In the genomic region with DNA sequence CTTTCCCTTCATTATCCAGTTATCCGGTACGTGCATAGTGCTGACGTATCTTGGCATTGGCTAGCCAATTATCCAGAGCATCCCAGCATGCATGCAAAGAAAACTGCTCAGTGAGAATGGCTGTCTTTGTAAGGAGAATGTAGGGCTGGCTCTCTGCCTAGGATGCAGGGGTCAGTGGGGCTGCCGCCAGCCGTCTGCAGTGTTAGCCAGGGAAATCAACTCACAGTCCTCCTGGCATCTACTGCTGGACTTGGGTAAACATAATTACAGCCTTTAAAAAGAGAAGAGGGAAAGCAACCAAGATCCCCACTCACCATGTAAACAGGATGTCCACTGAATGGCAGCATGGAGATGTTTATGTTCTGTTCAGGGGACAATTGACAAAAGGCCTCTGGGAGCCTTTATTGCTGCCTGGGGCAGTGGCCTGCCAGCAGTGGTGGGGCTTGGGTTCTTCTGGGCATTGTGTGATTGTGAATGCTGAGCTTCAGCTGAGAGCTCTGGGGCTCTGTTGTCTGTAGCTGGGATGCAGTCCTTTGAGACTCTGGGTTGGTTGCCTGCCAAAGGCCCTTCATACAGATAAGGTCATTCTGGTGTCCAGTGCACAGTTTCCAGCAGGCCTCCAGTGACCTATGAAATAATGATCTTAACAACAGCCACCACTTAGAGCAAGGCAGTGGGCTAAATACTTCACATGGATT, we compare ENCODE assay signal across 11 cellular contexts.
DNase-seq lines count a peak whose midpoint lies in the region; ATAC-seq and TF ChIP-seq lines count a peak whose summit lies in the region.
"Had no signal": no experiment of that assay in that cellular context is flagged by ENCODE, and none has a peak within 500 bp of the region (broad histone marks: within the 10 kb centered on the region; RNA-seq: fewer than 3 reads in every experiment).

No MANE protein-coding gene starts in this region.

- DNase-seq in NCI-H1092 treated with DMSO at 0.1 percent for 48 hours (lab: John Stamatoyannopoulos, UW) (peak; percentile 97), adrenal gland (peak; percentile 48 to 87 (median 71)), right cardiac atrium (peak; percentile 70 to 89 (median 88)), skeletal muscle cell (ENCODE audit: low read depth) (peak; percentile 57), PC-9 (no peak), coronary artery (ENCODE audit: low spot score) (no peak)
- no peak for DNase-seq in stimulated activated naive CD4-positive, alpha-beta T cell treated with Interleukin-2 at 50 U/mL for 16 hours (lab: John Stamatoyannopoulos, UW)
- DNase-seq: GDM1, NCI-H187 treated with DMSO at 0.1 percent for 48 hours had no signal

- H3K4me3 ChIP-seq in adrenal gland (no peak overlapping the region), right cardiac atrium (ENCODE audit: low read length) (no peak overlapping the region), skeletal muscle cell (ENCODE audit: low read depth, low read length) (no peak overlapping the region), PC-9 (no peak overlapping the region), coronary artery (no peak overlapping the region)
- H3K4me3 ChIP-seq: thoracic aorta had no signal

- H4K20me1 ChIP-seq in PC-9 (ENCODE audit: insufficient read depth): no peaks in the 10 kb centered on the region

- H3K27ac ChIP-seq in adrenal gland: peak overlapping the region in 1 of 5 donors; percentile 13
- no peak overlapping the region for H3K27ac ChIP-seq in right cardiac atrium (ENCODE audit: low read length)
- no peak overlapping the region for H3K27ac ChIP-seq in PC-9
- no peak overlapping the region for H3K27ac ChIP-seq in coronary artery
- H3K27ac ChIP-seq: thoracic aorta had no signal

- no peaks in the 10 kb centered on the region for H3K9me2 ChIP-seq in PC-9 (ENCODE audit: insufficient read depth)

- H3K4me1 ChIP-seq in adrenal gland (replicated peaks in 1 of 2) (peaks cover 0 to 14% of the 10 kb centered on the region in 2 donors), right cardiac atrium (ENCODE audit: control insufficient read depth, insufficient read depth, low read length) (peaks cover 6% of the 10 kb centered on the region), PC-9 (replicated peaks; ENCODE audit: insufficient read depth) (no peaks in the 10 kb centered on the region)

- no peaks in the 10 kb centered on the region for H3K36me3 ChIP-seq in adrenal gland (replicated peaks in 1 of 2)
- no peaks in the 10 kb centered on the region for H3K36me3 ChIP-seq in PC-9 (ENCODE audit: low read depth)
- H3K36me3 ChIP-seq: thoracic aorta had no signal

- no peak overlapping the region for H2AFZ ChIP-seq in PC-9

- intact Hi-C loops in adrenal gland (cut with DNase I): no loop called here
- intact Hi-C loops in right cardiac atrium (cut with DNase I): no loop called here
- intact Hi-C loops in PC-9 (cut with micrococcal nuclease; ENCODE audit: unreplicated experiment): no loop called here

- H3K79me2 ChIP-seq in PC-9 (ENCODE audit: low read depth): no peaks in the 10 kb centered on the region

- CTCF ChIA-PET in PC-9 (lab: Charles Lee): no interaction called here

- no peak for TF ChIP-seq CTCF in adrenal gland (IDR thresholded peaks at IDR 0.05)
- TF ChIP-seq CTCF in PC-9 (conservative IDR thresholded peaks at IDR 0.05): no peak
- TF ChIP-seq CTCF in coronary artery (IDR thresholded peaks at IDR 0.05): no peak

- peak; percentile 85 to 90 for ATAC-seq in right cardiac atrium
- ATAC-seq in GM21786 (IDR thresholded peaks at IDR 0.05; ENCODE audit: unreplicated experiment): no peak

- H3K27me3 ChIP-seq in adrenal gland: no peaks in the 10 kb centered on the region
- H3K27me3 ChIP-seq in right cardiac atrium (ENCODE audit: control insufficient read depth, insufficient read depth): no peaks in the 10 kb centered on the region
- no peaks in the 10 kb centered on the region for H3K27me3 ChIP-seq in PC-9 (ENCODE audit: insufficient read depth, low read depth)

- H3K9me3 ChIP-seq in adrenal gland (replicated peaks in 1 of 3): no peaks in the 10 kb centered on the region
- no peaks in the 10 kb centered on the region for H3K9me3 ChIP-seq in right cardiac atrium (ENCODE audit: control insufficient read depth, low read length)
- no peaks in the 10 kb centered on the region for H3K9me3 ChIP-seq in PC-9 (ENCODE audit: insufficient read depth, low read depth)
- H3K9me3 ChIP-seq: thoracic aorta had no signal

- no TSS peak for BruUV-seq in PC-9 (replicated peaks; lab: Mats Ljungman, UMichigan)

- no peak for TF ChIP-seq POLR2A in adrenal gland (IDR thresholded peaks at IDR 0.05)

- 45 to 66% (median 58%) methylated on average over 5 of the region's 5 CpGs for WGBS in adrenal gland, 4 donors
- 13% methylated on average over 5 of the region's 5 CpGs for WGBS in right cardiac atrium

- no peaks in the 10 kb centered on the region for H3F3A ChIP-seq in PC-9 (ENCODE audit: insufficient read depth, low read depth)

- POLR2A ChIA-PET in PC-9 (lab: Charles Lee; ENCODE audit: unreplicated experiment): no interaction called here

- no peak overlapping the region for H3K4me2 ChIP-seq in PC-9

Comparison
In these comparisons a context has a peak if more than half of its experiments do, and no peak if none do; other contexts are left out.
1. DNase-seq: peak in NCI-H1092 treated with DMSO at 0.1 percent for 48 hours (single experiment), adrenal gland (7 of 7), right cardiac atrium (3 of 3) and skeletal muscle cell (single experiment); none in PC-9 (0 of 2), coronary artery (single experiment) and stimulated activated naive CD4-positive, alpha-beta T cell treated with Interleukin-2 at 50 U/mL for 16 hours (single experiment).